ENCODE assay signal across 8 cellular contexts in genomic region chr22:36160499-36160942, GRCh38. TPM values are rescaled to one million over a fixed set of nuclear protein-coding genes. Genes with fewer than 3 reads are reported as not detected.
DNase-seq lines count a peak whose midpoint lies in the region; ATAC-seq and TF ChIP-seq lines count a peak whose summit lies in the region.

TSS of gene APOL3 (minus strand) at chr22:36160755. CDS start at chr22:36149055, 11,700 bp downstream.

- TF ChIP-seq RAD21 in SK-N-SH (IDR thresholded peaks at IDR 0.05; ENCODE audit: low read length) = no peak

- H3K27me3 Mint-ChIP-seq in activated naive CD4-positive, alpha-beta T cell treated with anti-CD3 and anti-CD28 coated beads, Interleukin-2, amount 50 U/mL, for 24 hours = no peaks in the 10 kb centered on the region

- H3K27ac ChIP-seq in heart right ventricle (peak within 1 kb of the TSS; percentile 88 to 95 (median 94)), SK-N-SH (ENCODE audit: low read depth in 2 of 2, low read length in 1 of 2) (no peak within 1 kb of the TSS)

- peak within 1 kb of the TSS; percentile 97 for H3K27ac Mint-ChIP-seq in activated naive CD4-positive, alpha-beta T cell treated with anti-CD3 and anti-CD28 coated beads, Interleukin-2, amount 50 U/mL, for 24 hours

- no peaks in the 10 kb centered on the region for H3K9me3 Mint-ChIP-seq in activated naive CD4-positive, alpha-beta T cell treated with anti-CD3 and anti-CD28 coated beads, Interleukin-2, amount 50 U/mL, for 24 hours

- ATAC-seq in heart right ventricle = peak; percentile 65 to 83 (median 73)

- H3K36me3 Mint-ChIP-seq in activated naive CD4-positive, alpha-beta T cell treated with anti-CD3 and anti-CD28 coated beads, Interleukin-2, amount 50 U/mL, for 24 hours = no peaks in the 10 kb centered on the region

- TF ChIP-seq CTCF in heart right ventricle (IDR thresholded peaks at IDR 0.05) (no peak), SK-N-SH (IDR thresholded peaks at IDR 0.05) (no peak)

- POLR2A ChIA-PET in SK-N-SH (lab: Yijun Ruan, JAX) = no interaction called here

- no peaks in the 10 kb centered on the region for H3F3A ChIP-seq in SK-N-SH (replicated peaks; ENCODE audit: insufficient read depth)

- H3K79me2 ChIP-seq in SK-N-SH (ENCODE audit: insufficient read depth) = no peaks in the 10 kb centered on the region

- CTCF ChIA-PET in SK-N-SH (lab: Yijun Ruan, JAX) = interaction anchor here (0.9 to 2.7 kb wide), 4 partner anchors 9 to 94 kb away, joined by 3 to 7 read pairs (median 3); no protein-coding TSS in a partner anchor

- H3K4me1 ChIP-seq in heart right ventricle (peaks cover 2 to 93% (median 46%) of the 10 kb centered on the region in 9 donors), SK-N-SH (ENCODE audit: control insufficient read depth in 1 of 2, insufficient read depth in 2 of 2, low read depth in 1 of 2, low read length in 1 of 2) (peaks cover 5 to 7% of the 10 kb centered on the region in 2 experiments; a peak in 1 of 4 replicates)

- H3K4me2 ChIP-seq in SK-N-SH = no peak within 1 kb of the TSS

- DNase-seq in ACHN (peak; percentile 19), HPDE6-E6E7 (ENCODE audit: extremely low spot score) (peak; percentile 46), heart right ventricle (peak; percentile 79 to 93), SK-N-SH (no peak), posterior cingulate gyrus (no peak), NCI-H146 (lab: John Stamatoyannopoulos, UW) (no peak)
- DNase-seq in stimulated activated CD4-positive, alpha-beta T cell treated with anti-CD3 and anti-CD28 coated beads, Interleukin-2, amount 100 ng/mL, for 24 hours = peak; percentile 45 to 48

- intact Hi-C loops in heart right ventricle (cut with DNase I) (loop anchor here in 1 of 10 donors (10.0 kb wide), 1 partner anchor 324 kb away; the partner anchor contains the start of gene TXN2), posterior cingulate gyrus (cut with DNase I) (no loop called here)

- WGBS in heart right ventricle, 2 donors = 28 to 41% methylated on average over 3 of the region's 3 CpGs
- no CpG with 5 or more reads among the region's 3 CpGs for WGBS in SK-N-SH (ENCODE audit: low lambda C conversion rate)

- H3K4me3 ChIP-seq in heart right ventricle (peak within 1 kb of the TSS; percentile 32 to 69 (median 63)), SK-N-SH (ENCODE audit: low read depth in 2 of 2, low read length in 1 of 2) (no peak within 1 kb of the TSS)

- no peaks in the 10 kb centered on the region for H4K20me1 ChIP-seq in SK-N-SH (ENCODE audit: insufficient read depth)

- in situ Hi-C loops in ACHN (cut with HindIII; ENCODE audit: low pct_ligation_motif_present, low pct_unique_long_range_greater_than_20kb, low sequenced_read_pairs) = no loop called here

- H3K9me3 ChIP-seq in heart right ventricle = no peaks in the 10 kb centered on the region
- no peaks in the 10 kb centered on the region for H3K9me3 ChIP-seq in SK-N-SH

- H3K27me3 ChIP-seq in heart right ventricle (no peaks in the 10 kb centered on the region), SK-N-SH (ENCODE audit: insufficient read depth) (no peaks in the 10 kb centered on the region)

- peaks cover 94% of the 10 kb centered on the region for H3K4me1 Mint-ChIP-seq in activated naive CD4-positive, alpha-beta T cell treated with anti-CD3 and anti-CD28 coated beads, Interleukin-2, amount 50 U/mL, for 24 hours

- no peak within 1 kb of the TSS for H2AFZ ChIP-seq in SK-N-SH (ENCODE audit: low read depth)

- H3K36me3 ChIP-seq in heart right ventricle = no peaks in the 10 kb centered on the region
- H3K36me3 ChIP-seq in SK-N-SH (replicated peaks in 1 of 2; ENCODE audit: control insufficient read depth in 1 of 2, insufficient read depth in 2 of 2, low read length in 1 of 2) = no peaks in the 10 kb centered on the region

- no peaks in the 10 kb centered on the region for H3K9me2 ChIP-seq in SK-N-SH

- peak within 1 kb of the TSS; percentile 92 for H3K4me3 Mint-ChIP-seq in activated naive CD4-positive, alpha-beta T cell treated with anti-CD3 and anti-CD28 coated beads, Interleukin-2, amount 50 U/mL, for 24 hours

- H3K9ac ChIP-seq in SK-N-SH = no peak within 1 kb of the TSS

- TF ChIP-seq EP300 in SK-N-SH (IDR thresholded peaks at IDR 0.05; ENCODE audit: borderline replicate concordance in 1 of 2, low read depth in 1 of 2, low read length in 1 of 2) = no peak

TF ChIP-seq in SK-N-SH, 30 proteins besides CTCF, POLR2A, EP300 and RAD21:
- TF ChIP-seq ELF1 (IDR thresholded peaks at IDR 0.05) (no peak), USF2 (IDR thresholded peaks at IDR 0.05; ENCODE audit: borderline replicate concordance, low read depth, low read length) (no peak), YY1 (IDR thresholded peaks at IDR 0.05; ENCODE audit: low read depth) (no peak), SIN3A (IDR thresholded peaks at IDR 0.05; ENCODE audit: borderline replicate concordance, low read depth, low read length) (no peak), SMC3 (IDR thresholded peaks at IDR 0.05; ENCODE audit: low read depth, low read length) (no peak), JUND (IDR thresholded peaks at IDR 0.05) (no peak), FOXM1 (IDR thresholded peaks at IDR 0.05; ENCODE audit: low read depth) (no peak), NFIC (IDR thresholded peaks at IDR 0.05; ENCODE audit: borderline replicate concordance) (no peak), REST (IDR thresholded peaks at IDR 0.05; ENCODE audit: low read depth, low read length) (no peak), MXI1 (IDR thresholded peaks at IDR 0.05; ENCODE audit: low read depth, low read length) (no peak), ZBTB33 (IDR thresholded peaks at IDR 0.05; ENCODE audit: borderline replicate concordance, low read depth) (no peak), TCF12 (IDR thresholded peaks at IDR 0.05) (no peak), TEAD4 (IDR thresholded peaks at IDR 0.05; ENCODE audit: borderline replicate concordance, insufficient read depth) (no peak), RCOR1 (IDR thresholded peaks at IDR 0.05; ENCODE audit: low read length) (no peak)

RNA-seq across cellular contexts. Expression of gene APOL3, which starts in this region (rescaled TPM):
- total RNA-seq in heart right ventricle = 10 to 100 TPM; 17.1 to 65.9 (median 24.6) TPM
- polyA plus RNA-seq in heart right ventricle = 10 to 100 TPM; 24.0 to 37.3 TPM
- polyA plus RNA-seq in SK-N-SH (2012; rRNA removed) = 0.21 and 1.1 TPM in 2 replicates
- polyA plus RNA-seq in SK-N-SH (2012; cell fraction: cytosol; rRNA removed) = 0.09 and 0.17 TPM in 2 replicates
- 0.14 and 0.32 TPM in 2 replicates for polyA plus RNA-seq in SK-N-SH (2012; cell fraction: nucleus; rRNA removed)

Comparison
In these comparisons a context has a peak if more than half of its experiments do, and no peak if none do; other contexts are left out.
1. RNA of gene APOL3 (polyA plus RNA-seq): 24.0 to 37.3 TPM in heart right ventricle; 0.09 to 1.1 TPM in SK-N-SH; every median in the first group is over 10 times any median in the second.
2. DNase-seq: peak in ACHN (single experiment), HPDE6-E6E7 (single experiment), heart right ventricle (2 of 2) and stimulated activated CD4-positive, alpha-beta T cell treated with anti-CD3 and anti-CD28 coated beads, Interleukin-2, amount 100 ng/mL, for 24 hours (2 of 2); none in SK-N-SH (single experiment), posterior cingulate gyrus (0 of 10) and NCI-H146 (single experiment).
3. H3K27ac ChIP-seq: peak in heart right ventricle (10 of 10); none in SK-N-SH (0 of 2).
4. H3K4me3 ChIP-seq: peak in heart right ventricle (10 of 10); none in SK-N-SH (0 of 2).